Comparison of ENCODE assay signal across 18 cellular contexts in genomic region chr2:26550276-26551015, GRCh38.
"Had no signal": no experiment of that assay in that cellular context is flagged by ENCODE, and none has a peak within 500 bp of the region (broad histone marks: within the 10 kb centered on the region; RNA-seq: fewer than 3 reads in every experiment).

No MANE protein-coding gene starts in this region.

- H3K4me1 Mint-ChIP-seq: activated CD8-positive, alpha-beta memory T cell treated with anti-CD3 and anti-CD28 coated beads, Interleukin-2, amount 10 ng/mL, durations not matched to agents 7 days and 5 days; activated naive CD8-positive, alpha-beta T cell treated with anti-CD3 and anti-CD28 coated beads, Interleukin-2, amount 50 U/mL, for 24 hours; mesothelial cell of epicardium had no signal

- FAIRE-seq: astrocyte, endothelial cell of umbilical vein, frontal cortex had no signal

- H3K27ac Mint-ChIP-seq: activated CD8-positive, alpha-beta memory T cell treated with anti-CD3 and anti-CD28 coated beads, Interleukin-2, amount 10 ng/mL, durations not matched to agents 7 days and 5 days; activated naive CD8-positive, alpha-beta T cell treated with anti-CD3 and anti-CD28 coated beads, Interleukin-2, amount 50 U/mL, for 24 hours; mesothelial cell of epicardium; progenitor cell of endocrine pancreas; T-helper 2 cell treated with Interferon-gamma antibody and Interleukin-4, amounts not matched to agents 5 μg/mL and 100 μg/mL, for 36 hours; type B pancreatic cell had no signal

- H3K27ac ChIP-seq: colonic mucosa had no signal

- H3K4me3 ChIP-seq: colonic mucosa had no signal

- ATAC-seq: activated CD8-positive, alpha-beta memory T cell treated with anti-CD3 and anti-CD28 coated beads, Interleukin-2, amount 10 ng/mL, durations not matched to agents 7 days and 5 days; activated naive CD8-positive, alpha-beta T cell treated with anti-CD3 and anti-CD28 coated beads, Interleukin-2, amount 50 U/mL, for 24 hours; activated T-cell treated with anti-CD3 and anti-CD28 coated beads, Interleukin-2, amount 50 U/mL, for 4 hours; right cardiac atrium had no signal

- H3K36me3 ChIP-seq: colonic mucosa had no signal

- H3K4me3 Mint-ChIP-seq: activated CD8-positive, alpha-beta memory T cell treated with anti-CD3 and anti-CD28 coated beads, Interleukin-2, amount 10 ng/mL, durations not matched to agents 7 days and 5 days; activated naive CD8-positive, alpha-beta T cell treated with anti-CD3 and anti-CD28 coated beads, Interleukin-2, amount 50 U/mL, for 24 hours; activated T-cell treated with anti-CD3 and anti-CD28 coated beads, Interleukin-2, amount 50 U/mL, for 4 hours; mesothelial cell of epicardium; T-helper 2 cell treated with Interferon-gamma antibody and Interleukin-4, amounts not matched to agents 5 μg/mL and 100 μg/mL, for 36 hours; type B pancreatic cell had no signal

- H3K9me3 Mint-ChIP-seq: activated naive CD8-positive, alpha-beta T cell treated with anti-CD3 and anti-CD28 coated beads, Interleukin-2, amount 50 U/mL, for 24 hours; activated T-cell treated with anti-CD3 and anti-CD28 coated beads, Interleukin-2, amount 50 U/mL, for 4 hours; mesothelial cell of epicardium; T-helper 2 cell treated with Interferon-gamma antibody and Interleukin-4, amounts not matched to agents 5 μg/mL and 100 μg/mL, for 36 hours; type B pancreatic cell had no signal

- H3K36me3 Mint-ChIP-seq: activated CD8-positive, alpha-beta memory T cell treated with anti-CD3 and anti-CD28 coated beads, Interleukin-2, amount 10 ng/mL, durations not matched to agents 7 days and 5 days; mesothelial cell of epicardium; type B pancreatic cell had no signal

- H3K27me3 ChIP-seq: colonic mucosa had no signal

- H3K9me3 ChIP-seq: colonic mucosa had no signal

- H3K4me1 ChIP-seq: colonic mucosa had no signal

- DNase-seq: activated CD4-positive, alpha-beta T cell treated with anti-CD3 and anti-CD28 coated beads for 1 hour; activated CD4-positive, alpha-beta T cell treated with anti-CD3 and anti-CD28 coated beads, Interleukin-2, amount 50 U/mL, for 48 hours; activated CD8-positive, alpha-beta memory T cell treated with anti-CD3 and anti-CD28 coated beads, Interleukin-2, amount 10 ng/mL, durations not matched to agents 7 days and 5 days; activated naive CD8-positive, alpha-beta T cell treated with anti-CD3 and anti-CD28 coated beads, Interleukin-2, amount 50 U/mL, for 24 hours; activated T-cell treated with anti-CD3 and anti-CD28 coated beads, Interleukin-2, amount 50 U/mL, for 4 hours; colonic mucosa; kidney glomerular epithelial cell; right cardiac atrium; stimulated activated CD4-positive, alpha-beta T cell treated with anti-CD3 and anti-CD28 coated beads, Interleukin-2, amount 100 ng/mL, for 24 hours; stimulated activated naive CD4-positive, alpha-beta T cell treated with Interleukin-2 at 50 U/mL for 16 hours; SW 1271 had no signal
